14 cellular contexts compared by ENCODE assay signal in the genomic region with DNA sequence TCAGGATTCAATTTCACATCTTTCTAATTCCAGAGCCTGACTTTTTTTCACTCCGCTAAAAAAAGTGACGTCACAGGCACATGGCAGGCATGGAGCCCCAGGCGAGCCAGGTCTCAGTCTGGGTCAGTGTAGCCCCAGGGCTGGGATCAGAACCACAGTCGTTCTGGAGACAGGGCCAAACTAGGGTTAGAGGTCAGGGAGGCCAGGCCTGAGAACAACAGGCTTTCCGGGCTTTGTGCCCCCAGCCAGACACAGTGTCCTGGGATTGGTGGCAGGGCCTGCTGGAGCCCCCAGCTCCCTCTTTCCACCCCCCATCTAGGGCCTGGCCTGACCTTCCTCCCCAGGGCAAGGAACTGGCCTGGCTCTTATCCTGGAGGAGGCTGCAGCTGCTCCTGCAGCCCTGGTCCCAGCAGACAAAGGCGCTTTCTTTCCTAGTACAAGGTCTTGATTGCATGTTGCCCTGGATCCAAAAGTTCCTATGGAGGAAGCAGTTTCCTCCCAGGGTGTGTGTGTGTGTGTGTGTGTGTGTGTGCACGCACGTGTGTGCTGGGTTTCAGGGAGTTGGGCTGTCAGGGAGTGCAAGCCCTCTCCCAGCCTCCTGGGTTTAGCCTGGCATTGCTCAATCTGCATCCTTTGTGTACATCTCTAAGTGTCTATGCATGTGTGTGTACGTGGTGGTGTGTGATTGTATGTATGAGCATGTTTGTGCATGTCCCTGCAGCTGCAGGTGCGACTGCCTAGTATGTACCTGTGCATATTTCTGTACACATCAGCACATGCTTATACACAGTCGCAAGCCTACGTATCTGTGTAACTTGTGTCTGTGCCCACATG. TPM values are rescaled to one million over a fixed set of nuclear protein-coding genes. Genes with fewer than 3 reads are reported as not detected.
A peak's percentile ranks its signal among the peaks of the same experiment; 100 is the strongest.
DNase-seq lines count a peak whose midpoint lies in the region; ATAC-seq and TF ChIP-seq lines count a peak whose summit lies in the region.
"Had no signal": no experiment of that assay in that cellular context is flagged by ENCODE, and none has a peak within 500 bp of the region (broad histone marks: within the 10 kb centered on the region; RNA-seq: fewer than 3 reads in every experiment).

No MANE protein-coding gene starts in this region.

- H3K9me3 ChIP-seq in SJCRH30 (replicated peaks) (no peaks in the 10 kb centered on the region), esophagus squamous epithelium (no peaks in the 10 kb centered on the region)

- H3K27me3 Mint-ChIP-seq in WTC11 (ENCODE audit: low read depth), result no peaks in the 10 kb centered on the region; the same call in 1 of the 2 replicates
- H3K27me3 Mint-ChIP-seq: CD4-positive, alpha-beta T cell had no signal

- CTCF ChIA-PET in WTC11 (lab: Charles Lee), result no interaction called here

- no peak overlapping the region for H3K4me3 Mint-ChIP-seq in WTC11
- H3K4me3 Mint-ChIP-seq: activated CD4-positive, alpha-beta T cell treated with anti-CD3 and anti-CD28 coated beads, Interleukin-2, amount 10 ng/mL, durations not matched to agents 24 days and 14 days; CD4-positive, alpha-beta T cell; type B pancreatic cell had no signal

- 38 to 40% methylated on average over 8 of the region's 12 CpGs for WGBS in esophagus squamous epithelium, 2 donors
- WGBS in lower leg skin, 2 donors, result 42 to 44% methylated on average over 9 to 12 of the region's 12 CpGs

- H3K36me3 ChIP-seq in SJCRH30 (no peaks in the 10 kb centered on the region), esophagus squamous epithelium (no peaks in the 10 kb centered on the region), H7 (replicated peaks; ENCODE audit: control insufficient read depth, insufficient read depth, low read length) (no peaks in the 10 kb centered on the region)

- intact Hi-C loops in esophagus squamous epithelium (cut with DNase I), result no loop called here
- intact Hi-C loops in lower leg skin (cut with DNase I; ENCODE audit: low total_unique reads), result no loop called here

- DNase-seq in SJCRH30, result peak; percentile 91 to 94
- no peak for DNase-seq in esophagus squamous epithelium (lab: John Stamatoyannopoulos, UW)
- peak; percentile 55 to 86 for DNase-seq in lower leg skin (ENCODE audit: low spot score in 2 of 2)
- DNase-seq in stromal cell of bone marrow (ENCODE audit: low read depth), result peak; percentile 6
- DNase-seq in H7, result no peak
- DNase-seq in WTC11 (ENCODE audit: low spot score), result no peak
- DNase-seq in DMS114 treated with DMSO at 0.1 percent for 48 hours (lab: John Stamatoyannopoulos, UW; ENCODE audit: unreplicated experiment), result no peak
- DNase-seq: activated CD4-positive, alpha-beta T cell treated with anti-CD3 and anti-CD28 coated beads, Interleukin-2, amount 10 ng/mL, durations not matched to agents 24 days and 14 days; CD4-positive, alpha-beta T cell; NCI-H524 had no signal

- TF ChIP-seq POLR2A in esophagus squamous epithelium (IDR thresholded peaks at IDR 0.05), result no peak
- TF ChIP-seq POLR2A in lower leg skin (IDR thresholded peaks at IDR 0.05), result no peak

- H3K4me1 ChIP-seq in SJCRH30 (peaks cover 38% of the 10 kb centered on the region), esophagus squamous epithelium (peaks cover 14 to 67% (median 39%) of the 10 kb centered on the region in 3 donors)

- H3K27ac ChIP-seq in SJCRH30, result peak overlapping the region; percentile 89
- peak overlapping the region in 3 of 4 donors; percentile 2 to 50 (median 34) for H3K27ac ChIP-seq in esophagus squamous epithelium
- H3K27ac ChIP-seq: HL-60 had no signal

- H3K27ac Mint-ChIP-seq in WTC11, result no peak overlapping the region
- H3K27ac Mint-ChIP-seq: activated CD4-positive, alpha-beta T cell treated with anti-CD3 and anti-CD28 coated beads, Interleukin-2, amount 10 ng/mL, durations not matched to agents 24 days and 14 days; CD4-positive, alpha-beta T cell; type B pancreatic cell had no signal

- H3K4me3 ChIP-seq in SJCRH30 (no peak overlapping the region), esophagus squamous epithelium (no peak overlapping the region), lower leg skin (ENCODE audit: low read depth, poor library complexity, severe bottlenecking) (no peak overlapping the region), H7 (ENCODE audit: insufficient read depth, low read depth, low read length) (no peak overlapping the region)
- H3K4me3 ChIP-seq: SK-N-MC had no signal

- no peaks in the 10 kb centered on the region for H3K36me3 Mint-ChIP-seq in WTC11
- H3K36me3 Mint-ChIP-seq: type B pancreatic cell had no signal

- peaks cover 18% of the 10 kb centered on the region for H3K4me1 Mint-ChIP-seq in WTC11
- H3K4me1 Mint-ChIP-seq: activated CD4-positive, alpha-beta T cell treated with anti-CD3 and anti-CD28 coated beads, Interleukin-2, amount 10 ng/mL, durations not matched to agents 24 days and 14 days had no signal

- H3K27me3 ChIP-seq in SJCRH30 (no peaks in the 10 kb centered on the region), esophagus squamous epithelium (no peaks in the 10 kb centered on the region), H7 (ENCODE audit: control insufficient read depth, insufficient read depth, low read length) (no peaks in the 10 kb centered on the region)

- POLR2A ChIA-PET in WTC11 (lab: Charles Lee), result interaction anchor here (0.6 kb wide), 1 partner anchor 78 kb away, joined by 3 read pairs; no protein-coding TSS in a partner anchor

- no peaks in the 10 kb centered on the region for H3K9me3 Mint-ChIP-seq in WTC11
- H3K9me3 Mint-ChIP-seq: activated CD4-positive, alpha-beta T cell treated with anti-CD3 and anti-CD28 coated beads, Interleukin-2, amount 10 ng/mL, durations not matched to agents 24 days and 14 days; CD4-positive, alpha-beta T cell; type B pancreatic cell had no signal

- TF ChIP-seq CTCF in esophagus squamous epithelium (IDR thresholded peaks at IDR 0.05) (no peak), lower leg skin (IDR thresholded peaks at IDR 0.05) (no peak), WTC11 (IDR thresholded peaks at IDR 0.05) (no peak)

- no peak for ATAC-seq in GM18909 (IDR thresholded peaks at IDR 0.05; ENCODE audit: poor library complexity, unreplicated experiment)
- ATAC-seq in WTC11, result no peak

TF ChIP-seq in WTC11, 78 proteins besides CTCF, POLR2A, EP300 and RAD21:
- TF ChIP-seq, protein P1, sequence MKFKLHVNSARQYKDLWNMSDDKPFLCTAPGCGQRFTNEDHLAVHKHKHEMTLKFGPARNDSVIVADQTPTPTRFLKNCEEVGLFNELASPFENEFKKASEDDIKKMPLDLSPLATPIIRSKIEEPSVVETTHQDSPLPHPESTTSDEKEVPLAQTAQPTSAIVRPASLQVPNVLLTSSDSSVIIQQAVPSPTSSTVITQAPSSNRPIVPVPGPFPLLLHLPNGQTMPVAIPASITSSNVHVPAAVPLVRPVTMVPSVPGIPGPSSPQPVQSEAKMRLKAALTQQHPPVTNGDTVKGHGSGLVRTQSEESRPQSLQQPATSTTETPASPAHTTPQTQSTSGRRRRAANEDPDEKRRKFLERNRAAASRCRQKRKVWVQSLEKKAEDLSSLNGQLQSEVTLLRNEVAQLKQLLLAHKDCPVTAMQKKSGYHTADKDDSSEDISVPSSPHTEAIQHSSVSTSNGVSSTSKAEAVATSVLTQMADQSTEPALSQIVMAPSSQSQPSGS (CRISPR knock-in tag; IDR thresholded peaks at IDR 0.05; ENCODE audit: borderline replicate concordance, low read depth), result no peak
- TF ChIP-seq, protein P2, sequence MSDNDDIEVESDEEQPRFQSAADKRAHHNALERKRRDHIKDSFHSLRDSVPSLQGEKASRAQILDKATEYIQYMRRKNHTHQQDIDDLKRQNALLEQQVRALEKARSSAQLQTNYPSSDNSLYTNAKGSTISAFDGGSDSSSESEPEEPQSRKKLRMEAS (CRISPR knock-in tag; IDR thresholded peaks at IDR 0.05), result no peak
- TF ChIP-seq IRF2 (CRISPR knock-in tag; IDR thresholded peaks at IDR 0.05; ENCODE audit: borderline replicate concordance, low read depth) (no peak), OVOL2 (CRISPR knock-in tag; IDR thresholded peaks at IDR 0.05; ENCODE audit: borderline replicate concordance) (no peak)
- TF ChIP-seq, protein P3, sequence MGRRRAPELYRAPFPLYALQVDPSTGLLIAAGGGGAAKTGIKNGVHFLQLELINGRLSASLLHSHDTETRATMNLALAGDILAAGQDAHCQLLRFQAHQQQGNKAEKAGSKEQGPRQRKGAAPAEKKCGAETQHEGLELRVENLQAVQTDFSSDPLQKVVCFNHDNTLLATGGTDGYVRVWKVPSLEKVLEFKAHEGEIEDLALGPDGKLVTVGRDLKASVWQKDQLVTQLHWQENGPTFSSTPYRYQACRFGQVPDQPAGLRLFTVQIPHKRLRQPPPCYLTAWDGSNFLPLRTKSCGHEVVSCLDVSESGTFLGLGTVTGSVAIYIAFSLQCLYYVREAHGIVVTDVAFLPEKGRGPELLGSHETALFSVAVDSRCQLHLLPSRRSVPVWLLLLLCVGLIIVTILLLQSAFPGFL (CRISPR knock-in tag; IDR thresholded peaks at IDR 0.05; ENCODE audit: borderline replicate concordance), result no peak

RNA-seq across cellular contexts. Expression of a gene that starts 26.5 kb away (rescaled TPM):
- total RNA-seq in SJCRH30 (2014; rRNA removed; shearing (Covaris generic)), result 11.7 and 12.0 TPM in 2 replicates
- total RNA-seq in esophagus squamous epithelium, result under 1 TPM in 3 of 4 donors, not detected in 1; 0.13 to 0.76 (median 0.44) TPM
- 1 to 10 TPM; 1.0 to 7.8 (median 5.0) TPM for total RNA-seq in lower leg skin
- 6.2 and 7.9 TPM in 2 replicates for total RNA-seq in H7 (2014; rRNA removed; shearing (Covaris generic))
- total RNA-seq in WTC11 (2021), result 5.5 to 6.0 TPM (median 5.8 TPM) in 3 replicates

RNA-seq across cellular contexts. Expression of a gene that starts 52.5 kb away (rescaled TPM):
- total RNA-seq in SJCRH30 (2014; rRNA removed; shearing (Covaris generic)), result 1.2 and 2.3 TPM in 2 replicates
- total RNA-seq in esophagus squamous epithelium (10 to 100 TPM; 15.4 to 38.6 (median 32.9) TPM), lower leg skin (100 to 1,000 TPM in 1 of 4 donors, 10 to 100 TPM in 3; 53.3 to 135 (median 66.6) TPM), WTC11 (2021) (7.9 to 8.5 TPM (median 8.2 TPM) in 3 replicates)
- 4.5 and 6.7 TPM in 2 replicates for total RNA-seq in H7 (2014; rRNA removed; shearing (Covaris generic))

Comparison
In these comparisons a context has a peak if more than half of its experiments do, and no peak if none do; other contexts are left out.
1. DNase-seq: peak in SJCRH30 (2 of 2), lower leg skin (2 of 2) and stromal cell of bone marrow (single experiment); none in esophagus squamous epithelium (single experiment), H7 (single experiment), WTC11 (single experiment) and DMS114 treated with DMSO at 0.1 percent for 48 hours (single experiment).